36 cellular contexts compared by ENCODE assay signal in the genomic region with DNA sequence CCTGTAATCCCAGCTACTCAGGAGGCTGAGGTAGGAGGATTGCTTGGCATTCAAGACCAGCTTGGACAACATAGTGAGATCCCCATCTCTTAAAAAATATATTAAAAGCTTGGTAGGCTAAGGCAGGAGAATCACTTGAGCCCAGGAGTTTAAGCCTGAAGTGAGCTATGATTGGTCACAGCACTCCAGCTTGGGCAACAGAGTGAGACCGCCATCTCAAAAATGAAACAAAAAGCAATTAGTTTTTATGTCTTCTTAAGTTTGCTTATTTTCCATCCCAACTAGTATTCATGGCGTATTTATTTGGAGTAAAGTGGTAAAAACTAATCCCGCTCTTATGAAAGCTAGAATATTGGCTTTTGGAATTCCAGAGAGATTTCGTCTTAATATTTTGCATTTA.
"Had no signal": no experiment of that assay in that cellular context is flagged by ENCODE, and none has a peak within 500 bp of the region (broad histone marks: within the 10 kb centered on the region; RNA-seq: fewer than 3 reads in every experiment).

No MANE protein-coding gene starts in this region.

- H2AFZ ChIP-seq: PC-9 had no signal

- FAIRE-seq: astrocyte had no signal

- H3K27ac Mint-ChIP-seq: activated B cell treated with CpG ODN at 0.5 μM for 24 hours; activated CD8-positive, alpha-beta T cell treated with anti-CD3 and anti-CD28 coated beads for 36 hours; activated naive CD4-positive, alpha-beta T cell treated with anti-CD3 and anti-CD28 coated beads, Interleukin-2, amount 50 U/mL, for 24 hours; activated naive CD8-positive, alpha-beta T cell treated with anti-CD3 and anti-CD28 coated beads, Interleukin-2, amount 10 ng/mL, durations not matched to agents 7 days and 5 days; activated T-cell treated with anti-CD3 and anti-CD28 coated beads, Interleukin-2, amount 50 U/mL, for 72 hours; activated T-helper 17 cell treated with anti-CD3 and anti-CD28 coated beads, Interleukin-2, amount 50 U/mL, for 72 hours had no signal

- H3K4me2 ChIP-seq: PC-9 had no signal

- H3K4me1 ChIP-seq: body of pancreas, breast epithelium, SJCRH30 had no signal

- H3K4me1 Mint-ChIP-seq: activated B cell treated with CpG ODN at 0.5 μM for 24 hours; activated naive CD4-positive, alpha-beta T cell treated with anti-CD3 and anti-CD28 coated beads, Interleukin-2, amount 50 U/mL, for 24 hours; activated naive CD8-positive, alpha-beta T cell treated with anti-CD3 and anti-CD28 coated beads, Interleukin-2, amount 10 ng/mL, durations not matched to agents 7 days and 5 days; activated T-helper 17 cell treated with anti-CD3 and anti-CD28 coated beads, Interleukin-2, amount 50 U/mL, for 72 hours had no signal

- H3K9me3 ChIP-seq: body of pancreas, breast epithelium, MG63, SJCRH30 had no signal

- H3K4me3 ChIP-seq: body of pancreas, breast epithelium, MG63, PC-9, SJCRH30 had no signal

- H3K9me3 Mint-ChIP-seq: activated B cell treated with CpG ODN at 0.5 μM for 24 hours; activated CD8-positive, alpha-beta T cell treated with anti-CD3 and anti-CD28 coated beads for 36 hours; activated naive CD4-positive, alpha-beta T cell treated with anti-CD3 and anti-CD28 coated beads, Interleukin-2, amount 50 U/mL, for 24 hours; activated naive CD8-positive, alpha-beta T cell treated with anti-CD3 and anti-CD28 coated beads, Interleukin-2, amount 10 ng/mL, durations not matched to agents 7 days and 5 days; activated T-cell treated with anti-CD3 and anti-CD28 coated beads, Interleukin-2, amount 50 U/mL, for 72 hours; activated T-helper 17 cell treated with anti-CD3 and anti-CD28 coated beads, Interleukin-2, amount 50 U/mL, for 72 hours had no signal

- H3K36me3 ChIP-seq: breast epithelium, MG63, SJCRH30 had no signal

- H3K36me3 Mint-ChIP-seq: activated naive CD4-positive, alpha-beta T cell treated with anti-CD3 and anti-CD28 coated beads, Interleukin-2, amount 50 U/mL, for 24 hours; activated naive CD8-positive, alpha-beta T cell treated with anti-CD3 and anti-CD28 coated beads, Interleukin-2, amount 10 ng/mL, durations not matched to agents 7 days and 5 days had no signal

- ATAC-seq: activated CD8-positive, alpha-beta T cell treated with anti-CD3 and anti-CD28 coated beads for 36 hours; activated T-cell treated with anti-CD3 and anti-CD28 coated beads, Interleukin-2, amount 50 U/mL, for 72 hours; activated T-helper 17 cell treated with anti-CD3 and anti-CD28 coated beads, Interleukin-2, amount 50 U/mL, for 72 hours; body of pancreas had no signal

- H3K27me3 ChIP-seq: body of pancreas, breast epithelium, MG63, SJCRH30 had no signal

- DNase-seq: activated B cell treated with CpG ODN at 0.5 μM for 24 hours; activated CD4-positive, alpha-beta T cell treated with anti-CD3 and anti-CD28 coated beads for 4 hours; activated CD4-positive, alpha-beta T cell treated with anti-CD3 and anti-CD28 coated beads, Interleukin-2, amount 50 U/mL, for 1 hour; activated CD4-positive, CD25-positive, alpha-beta regulatory T cell treated with anti-CD3 and anti-CD28 coated beads, Interleukin-2, amount 50 U/mL, for 72 hours; activated CD8-positive, alpha-beta T cell treated with anti-CD3 and anti-CD28 coated beads for 36 hours; activated effector memory CD4-positive, alpha-beta T cell treated with anti-CD3 and anti-CD28 coated beads, Interleukin-2, amount 50 U/mL, for 16 hours; activated naive CD4-positive, alpha-beta T cell treated with Interleukin-2 at 50 U/mL for 16 hours; activated naive CD8-positive, alpha-beta T cell treated with anti-CD3 and anti-CD28 coated beads, Interleukin-2, amount 10 ng/mL, durations not matched to agents 7 days and 5 days; activated T-cell treated with anti-CD3 and anti-CD28 coated beads, Interleukin-2, amount 50 U/mL, for 1 hour; activated T-cell treated with anti-CD3 and anti-CD28 coated beads, Interleukin-2, amount 50 U/mL, for 72 hours; amygdala; body of pancreas; Kasumi-1; KG1; MG63; MV-4-11; NCI-H1092; NCI-H1436 treated with DMSO at 0.1 percent for 48 hours; NCI-H1694 treated with DMSO at 0.1 percent for 48 hours; NCI-H2029; NCI-H2171; NCI-H510A; NCI-H526; NCI-H748 treated with DMSO at 0.1 percent for 48 hours; PC-9; Right ventricle myocardium superior; SJCRH30; SW 1271; T-helper 1 cell; T-helper 2 cell; T-helper 9 cell had no signal

- H3K27me3 Mint-ChIP-seq: activated CD8-positive, alpha-beta T cell treated with anti-CD3 and anti-CD28 coated beads for 36 hours had no signal

- H3K27ac ChIP-seq: body of pancreas, breast epithelium, PC-9, SJCRH30, VCaP had no signal

- H3K4me3 Mint-ChIP-seq: activated B cell treated with CpG ODN at 0.5 μM for 24 hours; activated CD8-positive, alpha-beta T cell treated with anti-CD3 and anti-CD28 coated beads for 36 hours; activated naive CD4-positive, alpha-beta T cell treated with anti-CD3 and anti-CD28 coated beads, Interleukin-2, amount 50 U/mL, for 24 hours; activated naive CD8-positive, alpha-beta T cell treated with anti-CD3 and anti-CD28 coated beads, Interleukin-2, amount 10 ng/mL, durations not matched to agents 7 days and 5 days; activated T-cell treated with anti-CD3 and anti-CD28 coated beads, Interleukin-2, amount 50 U/mL, for 72 hours; activated T-helper 17 cell treated with anti-CD3 and anti-CD28 coated beads, Interleukin-2, amount 50 U/mL, for 72 hours had no signal
